ENCODE assay signal across 8 cellular contexts in the genomic region with DNA sequence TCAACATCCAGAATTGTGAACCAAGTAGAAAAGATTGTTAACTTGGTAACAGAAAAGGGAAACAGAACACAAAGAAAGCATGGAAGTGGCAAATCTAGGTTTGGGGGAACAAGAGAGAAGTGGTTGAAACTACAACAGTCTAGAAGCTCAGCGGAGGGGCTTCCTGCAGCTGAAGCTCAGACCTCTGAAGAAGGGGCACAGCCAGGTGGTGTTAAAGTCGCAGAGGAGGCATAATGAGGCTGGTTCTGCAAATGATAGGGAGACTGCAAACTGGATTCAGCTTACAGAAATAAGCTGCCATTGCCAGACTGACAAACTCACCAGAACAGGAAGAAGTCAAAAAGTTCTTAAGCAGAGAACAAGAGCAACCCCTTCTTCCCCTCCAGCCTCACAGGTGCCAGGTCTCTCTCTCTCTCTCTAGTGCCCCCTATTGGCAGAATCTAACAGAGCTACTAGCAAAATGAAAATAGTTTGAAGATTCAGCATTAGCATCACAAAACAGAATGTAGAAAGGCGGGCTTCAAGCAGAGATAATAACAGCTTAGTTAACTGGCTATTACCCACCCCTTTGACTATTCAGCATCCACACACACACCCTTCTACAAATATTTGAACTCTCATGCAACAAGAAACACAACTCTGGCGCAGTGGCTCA.
DNase-seq lines count a peak whose midpoint lies in the region; ATAC-seq and TF ChIP-seq lines count a peak whose summit lies in the region.

No MANE protein-coding gene starts in this region.

- H3F3A ChIP-seq in GM23248 (ENCODE audit: insufficient read depth) = peaks cover 70% of the 10 kb centered on the region

- intact Hi-C loops in activated CD4-positive, alpha-beta T cell treated with anti-CD3 and anti-CD28 coated beads for 36 hours (cut with DNase I, micrococcal nuclease) = loop anchor here (1.0 to 5.0 kb wide), 6 partner anchors 37 to 146 kb away; partner anchors contain the start of gene GRAMD2B (in 1 of the 2)

- H3K9me3 ChIP-seq in GM23248 (ENCODE audit: low read depth) = no peaks in the 10 kb centered on the region

- CTCF ChIA-PET in activated CD4-positive, alpha-beta T cell treated with anti-CD3 and anti-CD28 coated beads for 36 hours (lab: Charles Lee) = interaction anchor here (0.6 to 4.5 kb wide), 47 partner anchors 10 to 1774 kb away, joined by 3 to 46 read pairs (median 5); partner anchors contain the start of gene GRAMD2B

- peaks cover 17% of the 10 kb centered on the region for H3K4me1 ChIP-seq in GM23248 (ENCODE audit: insufficient read depth)

- no peaks in the 10 kb centered on the region for H3K79me2 ChIP-seq in GM23248 (ENCODE audit: insufficient read depth)

- 96 to 98% methylated on average over 4 of the region's 4 CpGs for WGBS in GM23248 (ENCODE audit: low coverage in 1 of 2, low lambda C conversion rate in 2 of 2, missing lambda C conversion rate in 2 of 2), 2 experiments

- H3K36me3 Mint-ChIP-seq in activated CD4-positive, alpha-beta T cell treated with anti-CD3 and anti-CD28 coated beads for 36 hours (ENCODE audit: low read depth) = no peaks in the 10 kb centered on the region
- H3K36me3 Mint-ChIP-seq in brain = no peaks in the 10 kb centered on the region

- in situ Hi-C loops in GM23248 (cut with MboI) = no loop called here

- H3K4me3 Mint-ChIP-seq in activated CD4-positive, alpha-beta T cell treated with anti-CD3 and anti-CD28 coated beads for 36 hours = no peak overlapping the region
- no peak overlapping the region for H3K4me3 Mint-ChIP-seq in brain

- DNase-seq in activated CD4-positive, alpha-beta T cell treated with anti-CD3 and anti-CD28 coated beads for 36 hours = peak; percentile 35
- no peak for DNase-seq in activated CD4-positive, alpha-beta T cell treated with anti-CD3 and anti-CD28 coated beads, Interleukin-2, amount 50 U/mL, for 4 hours
- DNase-seq in GM23248 = peak; percentile 41
- DNase-seq in NCI-H146 (lab: John Stamatoyannopoulos, UW) = peak; percentile 85
- peak; percentile 31 for DNase-seq in myocyte (ENCODE audit: low read depth)
- DNase-seq in kidney glomerular epithelial cell (lab: John Stamatoyannopoulos, UW) = no peak
- DNase-seq in SW 1271 (lab: John Stamatoyannopoulos, UW) = no peak

- no peak overlapping the region for H3K4me3 ChIP-seq in GM23248

- H3K27me3 Mint-ChIP-seq in activated CD4-positive, alpha-beta T cell treated with anti-CD3 and anti-CD28 coated beads for 36 hours = no peaks in the 10 kb centered on the region
- peaks cover 5% of the 10 kb centered on the region for H3K27me3 Mint-ChIP-seq in brain

- H3K27ac ChIP-seq in GM23248 = no peak overlapping the region

- no peaks in the 10 kb centered on the region for H3K27me3 ChIP-seq in GM23248 (replicated peaks; ENCODE audit: insufficient read depth)

- peak; percentile 66 for ATAC-seq in activated CD4-positive, alpha-beta T cell treated with anti-CD3 and anti-CD28 coated beads for 36 hours

- H3K27ac Mint-ChIP-seq in activated CD4-positive, alpha-beta T cell treated with anti-CD3 and anti-CD28 coated beads for 36 hours = no peak overlapping the region
- H3K27ac Mint-ChIP-seq in brain = peak overlapping the region in 1 of 5 experiments; percentile 19

- H3K4me1 Mint-ChIP-seq in activated CD4-positive, alpha-beta T cell treated with anti-CD3 and anti-CD28 coated beads for 36 hours = peaks cover 31% of the 10 kb centered on the region
- H3K4me1 Mint-ChIP-seq in brain = peaks cover 12% of the 10 kb centered on the region

- POLR2A ChIA-PET in activated CD4-positive, alpha-beta T cell treated with anti-CD3 and anti-CD28 coated beads for 36 hours (lab: Charles Lee) = interaction anchor here (0.6 kb wide), 1 partner anchor 67 kb away, joined by 3 read pairs; no protein-coding TSS in a partner anchor

- peaks cover 26% of the 10 kb centered on the region for H3K36me3 ChIP-seq in GM23248 (ENCODE audit: low read depth)

- H4K20me1 ChIP-seq in GM23248 (ENCODE audit: insufficient read depth) = no peaks in the 10 kb centered on the region

- TF ChIP-seq CTCF in brain (conservative IDR thresholded peaks at IDR 0.05) = peak; percentile 23 to 27

- H3K4me2 ChIP-seq in GM23248 (ENCODE audit: unreplicated experiment) = no peak overlapping the region

- no peak overlapping the region for H3K9ac ChIP-seq in GM23248

- no peaks in the 10 kb centered on the region for H3K9me2 ChIP-seq in GM23248 (ENCODE audit: insufficient read depth)

- H2AFZ ChIP-seq in GM23248 = no peak overlapping the region

- no peaks in the 10 kb centered on the region for H3K9me3 Mint-ChIP-seq in activated CD4-positive, alpha-beta T cell treated with anti-CD3 and anti-CD28 coated beads for 36 hours (ENCODE audit: low read depth)
- peaks cover 0 to 6% (median 0%) of the 10 kb centered on the region in 5 experiments for H3K9me3 Mint-ChIP-seq in brain

Comparison
In these comparisons a context has a peak if more than half of its experiments do, and no peak if none do; other contexts are left out.
1. DNase-seq: peak in activated CD4-positive, alpha-beta T cell treated with anti-CD3 and anti-CD28 coated beads for 36 hours (single experiment), GM23248 (single experiment), NCI-H146 (single experiment) and myocyte (single experiment); none in activated CD4-positive, alpha-beta T cell treated with anti-CD3 and anti-CD28 coated beads, Interleukin-2, amount 50 U/mL, for 4 hours (0 of 2), kidney glomerular epithelial cell (single experiment) and SW 1271 (0 of 2).